ENCODE assay signal across 18 cellular contexts in the genomic region with DNA sequence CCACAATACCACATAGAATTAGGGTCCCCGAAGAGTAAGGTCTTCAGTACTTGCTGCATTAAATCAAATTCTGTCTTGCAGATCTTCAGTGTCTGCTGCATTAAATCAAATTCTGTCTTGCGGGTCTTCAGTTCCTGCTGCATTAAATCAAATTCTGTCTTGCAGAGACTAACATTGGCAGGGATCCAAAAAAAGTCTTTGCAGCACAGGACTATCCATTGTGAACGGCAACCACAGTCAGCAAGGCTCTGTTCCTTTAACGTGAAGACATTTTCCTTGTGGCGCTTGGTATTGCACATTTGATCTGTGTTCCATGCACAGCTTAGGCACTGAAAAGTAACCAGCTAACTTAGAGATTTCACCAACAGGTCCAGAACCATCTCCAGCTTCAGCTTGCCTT. TPM values are rescaled to one million over a fixed set of nuclear protein-coding genes. Genes with fewer than 3 reads are reported as not detected.
DNase-seq lines count a peak whose midpoint lies in the region; TF ChIP-seq lines count a peak whose summit lies in the region.
"Had no signal": no experiment of that assay in that cellular context is flagged by ENCODE, and none has a peak within 500 bp of the region (broad histone marks: within the 10 kb centered on the region; RNA-seq: fewer than 3 reads in every experiment).

No MANE protein-coding gene starts in this region.

- DNase-seq in Ammon's horn (ENCODE audit: low spot score) (peak; percentile 35), HEK293T (ENCODE audit: extremely low spot score) (no peak), choroid plexus epithelial cell (ENCODE audit: low read depth) (peak; percentile 16), mesothelial cell of epicardium (ENCODE audit: low spot score in 2 of 2, unreplicated experiment in 2 of 2) (no peak), ascending aorta (ENCODE audit: low spot score in 2 of 2) (no peak), MCF 10A (ENCODE audit: unreplicated experiment) (no peak), GM13977 (ENCODE audit: low spot score) (no peak)
- DNase-seq: activated CD4-positive, CD25-positive, alpha-beta regulatory T cell; colonic mucosa; erythroblast; heart right ventricle; islet precursor cell; NCI-H1694; NK-92 treated with Interleukin-12 subunit alpha and Interleukin-12 subunit beta, amount 100 ng/mL, for 24 hours; T-helper 2 cell had no signal

- H3K27me3 Mint-ChIP-seq in mesothelial cell of epicardium (ENCODE audit: low read depth): peaks cover 54% of the 10 kb centered on the region
- peaks cover 18% of the 10 kb centered on the region for H3K27me3 Mint-ChIP-seq in MCF 10A (ENCODE audit: insufficient read depth, unreplicated experiment)

- no peaks in the 10 kb centered on the region for H3K4me1 ChIP-seq in ascending aorta
- H3K4me1 ChIP-seq: colonic mucosa had no signal

- H3K27ac ChIP-seq in ascending aorta: no peak overlapping the region
- H3K27ac ChIP-seq: colonic mucosa, heart right ventricle, suprapubic skin had no signal

- H3K9me3 Mint-ChIP-seq in mesothelial cell of epicardium (no peaks in the 10 kb centered on the region), MCF 10A (ENCODE audit: unreplicated experiment) (no peaks in the 10 kb centered on the region)
- H3K9me3 Mint-ChIP-seq: activated T-helper 2 cell treated with anti-CD3 and anti-CD28 coated beads, Interferon-gamma antibody, Interleukin-2, Interleukin-4, amounts not matched to agents 10 μg/mL and 5 μg/mL and 100 μg/mL, durations not matched to agents 14 hours and 24 hours and 36 hours had no signal

- POLR2A ChIA-PET in HEK293T (lab: Yijun Ruan, JAX) (no interaction called here), MCF 10A (lab: Yijun Ruan, JAX) (no interaction called here)

- H3K36me3 Mint-ChIP-seq in mesothelial cell of epicardium: no peaks in the 10 kb centered on the region
- peaks cover 6% of the 10 kb centered on the region for H3K36me3 Mint-ChIP-seq in MCF 10A (ENCODE audit: insufficient read depth, unreplicated experiment)

- H3K27me3 ChIP-seq in ascending aorta: no peaks in the 10 kb centered on the region
- H3K27me3 ChIP-seq: colonic mucosa, suprapubic skin had no signal

- no TSS peak for BruUV-seq in MCF 10A (replicated peaks; lab: Mats Ljungman, UMichigan)

- H3K27ac Mint-ChIP-seq in mesothelial cell of epicardium (peak overlapping the region; percentile 80), MCF 10A (ENCODE audit: low read depth, unreplicated experiment) (no peak overlapping the region)
- H3K27ac Mint-ChIP-seq: activated T-helper 2 cell treated with anti-CD3 and anti-CD28 coated beads, Interferon-gamma antibody, Interleukin-2, Interleukin-4, amounts not matched to agents 10 μg/mL and 5 μg/mL and 100 μg/mL, durations not matched to agents 14 hours and 24 hours and 36 hours; B cell had no signal

- intact Hi-C loops in ascending aorta (cut with DNase I) (no loop called here), MCF 10A (cut with micrococcal nuclease) (no loop called here)

- no peaks in the 10 kb centered on the region for H3K9me3 ChIP-seq in ascending aorta
- H3K9me3 ChIP-seq: colonic mucosa, heart right ventricle, suprapubic skin had no signal

- H3K4me1 Mint-ChIP-seq in mesothelial cell of epicardium (peaks cover 27% of the 10 kb centered on the region), MCF 10A (ENCODE audit: insufficient read depth, unreplicated experiment) (peaks cover 9% of the 10 kb centered on the region)
- H3K4me1 Mint-ChIP-seq: B cell had no signal

- in situ Hi-C loops in GM13977 (cut with MboI; ENCODE audit: low pct_unique_long_range_greater_than_20kb, low sequenced_read_pairs, unreplicated experiment): no loop called here

- no peaks in the 10 kb centered on the region for H3K36me3 ChIP-seq in ascending aorta
- H3K36me3 ChIP-seq: colonic mucosa, heart right ventricle, suprapubic skin had no signal

- H3K4me3 Mint-ChIP-seq in mesothelial cell of epicardium (peak overlapping the region; percentile 11), MCF 10A (ENCODE audit: unreplicated experiment) (no peak overlapping the region)
- H3K4me3 Mint-ChIP-seq: B cell had no signal

- no peak overlapping the region for H3K4me3 ChIP-seq in choroid plexus epithelial cell (ENCODE audit: low read depth, low read length)
- no peak overlapping the region for H3K4me3 ChIP-seq in ascending aorta
- H3K4me3 ChIP-seq: colonic mucosa, heart right ventricle, suprapubic skin had no signal

- CTCF ChIA-PET in HEK293T (lab: Yijun Ruan, JAX) (no interaction called here), MCF 10A (lab: Yijun Ruan, JAX) (interaction anchor here (0.7 to 12.0 kb wide), 5 partner anchors 10 to 189 kb away, joined by 3 to 262 read pairs (median 3); no protein-coding TSS in a partner anchor)

- TF ChIP-seq CTCF in choroid plexus epithelial cell (conservative IDR thresholded peaks at IDR 0.05; ENCODE audit: low read depth, low read length) (no peak), mesothelial cell of epicardium (IDR thresholded peaks at IDR 0.05; ENCODE audit: unreplicated experiment) (no peak), ascending aorta (IDR thresholded peaks at IDR 0.05) (no peak), MCF 10A (IDR thresholded peaks at IDR 0.05; ENCODE audit: unreplicated experiment) (no peak), GM13977 (IDR thresholded peaks at IDR 0.05; ENCODE audit: extremely low read depth, insufficient read depth, missing control alignments) (no peak)

TF ChIP-seq in HEK293T, 16 proteins besides CTCF, POLR2A, EP300 and RAD21:
- TF ChIP-seq SUZ12 (IDR thresholded peaks at IDR 0.05) (no peak), ZNF384 (IDR thresholded peaks at IDR 0.05) (no peak)
- TF ChIP-seq, protein P1, sequence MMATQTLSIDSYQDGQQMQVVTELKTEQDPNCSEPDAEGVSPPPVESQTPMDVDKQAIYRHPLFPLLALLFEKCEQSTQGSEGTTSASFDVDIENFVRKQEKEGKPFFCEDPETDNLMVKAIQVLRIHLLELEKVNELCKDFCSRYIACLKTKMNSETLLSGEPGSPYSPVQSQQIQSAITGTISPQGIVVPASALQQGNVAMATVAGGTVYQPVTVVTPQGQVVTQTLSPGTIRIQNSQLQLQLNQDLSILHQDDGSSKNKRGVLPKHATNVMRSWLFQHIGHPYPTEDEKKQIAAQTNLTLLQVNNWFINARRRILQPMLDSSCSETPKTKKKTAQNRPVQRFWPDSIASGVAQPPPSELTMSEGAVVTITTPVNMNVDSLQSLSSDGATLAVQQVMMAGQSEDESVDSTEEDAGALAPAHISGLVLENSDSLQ (IDR thresholded peaks at IDR 0.05): peak; percentile 47; the same call in 1 of the 2 replicates

RNA-seq across cellular contexts. Expression of a gene that starts 46.8 kb away (rescaled TPM):
- total RNA-seq in mesothelial cell of epicardium (18.6 to 20.5 TPM (median 19.2 TPM) in 3 replicates), ascending aorta (14.5 TPM), MCF 10A (2022) (6.2 and 7.3 TPM in 2 replicates)

Comparison
In these comparisons a context has a peak if more than half of its experiments do, and no peak if none do; other contexts are left out.
1. DNase-seq: peak in Ammon's horn (single experiment) and choroid plexus epithelial cell (single experiment); none in HEK293T (single experiment), mesothelial cell of epicardium (0 of 2), ascending aorta (0 of 2), MCF 10A (single experiment) and GM13977 (single experiment).